In the genomic region with DNA sequence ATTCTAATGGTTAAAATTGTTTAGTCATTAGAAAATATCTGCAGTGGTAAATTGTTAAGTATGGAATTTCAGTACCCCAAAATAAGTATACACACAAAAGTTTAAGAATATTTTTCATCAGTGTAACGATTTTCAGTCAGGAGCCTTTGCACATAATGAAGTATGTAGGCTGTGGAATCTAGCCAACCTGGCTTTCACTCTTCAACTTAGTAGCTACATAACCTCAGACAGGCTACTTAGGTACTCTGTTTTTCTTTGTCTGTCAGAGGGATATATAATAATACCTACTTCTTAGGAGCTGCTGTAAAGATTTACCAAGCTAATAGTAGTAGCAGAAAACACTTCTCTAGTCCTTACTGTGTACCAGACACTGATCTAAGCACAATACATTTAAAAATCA, we compare ENCODE assay signal across 24 cellular contexts.
"Had no signal": no experiment of that assay in that cellular context is flagged by ENCODE, and none has a peak within 500 bp of the region (broad histone marks: within the 10 kb centered on the region; RNA-seq: fewer than 3 reads in every experiment).

No MANE protein-coding gene starts in this region.

- H3K4me2 ChIP-seq: neural progenitor cell had no signal

- H3K27ac ChIP-seq: neural progenitor cell, parathyroid adenoma, right atrium auricular region, stomach, thyroid gland, vagina had no signal

- H3K79me2 ChIP-seq: parathyroid adenoma had no signal

- H3K27me3 ChIP-seq: neural progenitor cell, right atrium auricular region, sigmoid colon, stomach, thyroid gland, vagina had no signal

- H3K9me3 Mint-ChIP-seq: stimulated activated effector memory CD8-positive, alpha-beta T cell treated with anti-CD3 and anti-CD28 coated beads, Interleukin-12 subunit alpha, Interleukin-12 subunit beta, amount 100 ng/mL, for 72 hours had no signal

- H3K36me3 ChIP-seq: neural progenitor cell, right atrium auricular region, thyroid gland, vagina had no signal

- H3K27me3 Mint-ChIP-seq: effector memory CD8-positive, alpha-beta T cell; naive B cell had no signal

- DNase-seq: cortex of kidney; effector memory CD8-positive, alpha-beta T cell; foreskin melanocyte; hypothalamus; immature natural killer cell; mesenchymal stem cell; mucosa of descending colon; naive B cell; sigmoid colon; stimulated activated CD4-positive, alpha-beta T cell treated with anti-CD3 and anti-CD28 coated beads, Interleukin-2, amount 100 ng/mL, for 24 hours; stimulated activated CD4-positive, alpha-beta T cell treated with anti-CD3 and anti-CD28 coated beads, Interleukin-4, amount 100 ng/mL, for 24 hours; stimulated activated naive CD4-positive, alpha-beta T cell treated with Interleukin-2 at 50 U/mL for 16 hours; stomach; thyroid gland; trophoblast cell had no signal

- H3K4me1 ChIP-seq: neural progenitor cell, parathyroid adenoma had no signal

- H3K9ac ChIP-seq: neural progenitor cell, parathyroid adenoma had no signal

- ATAC-seq: effector memory CD8-positive, alpha-beta T cell; left lobe of liver; mucosa of descending colon; stimulated activated effector memory CD8-positive, alpha-beta T cell treated with anti-CD3 and anti-CD28 coated beads, Interleukin-12 subunit alpha, Interleukin-12 subunit beta, amount 100 ng/mL, for 72 hours had no signal

- H3K4me3 Mint-ChIP-seq: effector memory CD8-positive, alpha-beta T cell; immature natural killer cell; mesothelial cell of epicardium; naive B cell; nephron; neural progenitor cell; stimulated activated effector memory CD8-positive, alpha-beta T cell treated with anti-CD3 and anti-CD28 coated beads, Interleukin-12 subunit alpha, Interleukin-12 subunit beta, amount 100 ng/mL, for 72 hours had no signal

- H3K27ac Mint-ChIP-seq: effector memory CD8-positive, alpha-beta T cell; mesothelial cell of epicardium; nephron; neural progenitor cell; progenitor cell of endocrine pancreas; stimulated activated effector memory CD8-positive, alpha-beta T cell treated with anti-CD3 and anti-CD28 coated beads, Interleukin-12 subunit alpha, Interleukin-12 subunit beta, amount 100 ng/mL, for 72 hours had no signal

- H3K4me1 Mint-ChIP-seq: mesothelial cell of epicardium, neural progenitor cell had no signal

- H3K4me3 ChIP-seq: mucosa of descending colon, neural progenitor cell, right atrium auricular region, sigmoid colon, stomach, thyroid gland, vagina had no signal

- H3K9me3 ChIP-seq: mucosa of descending colon, right atrium auricular region, sigmoid colon, stomach, thyroid gland, vagina had no signal

- H2AFZ ChIP-seq: neural progenitor cell, parathyroid adenoma had no signal
